ENCODE assay signal across 17 cellular contexts in the genomic region with DNA sequence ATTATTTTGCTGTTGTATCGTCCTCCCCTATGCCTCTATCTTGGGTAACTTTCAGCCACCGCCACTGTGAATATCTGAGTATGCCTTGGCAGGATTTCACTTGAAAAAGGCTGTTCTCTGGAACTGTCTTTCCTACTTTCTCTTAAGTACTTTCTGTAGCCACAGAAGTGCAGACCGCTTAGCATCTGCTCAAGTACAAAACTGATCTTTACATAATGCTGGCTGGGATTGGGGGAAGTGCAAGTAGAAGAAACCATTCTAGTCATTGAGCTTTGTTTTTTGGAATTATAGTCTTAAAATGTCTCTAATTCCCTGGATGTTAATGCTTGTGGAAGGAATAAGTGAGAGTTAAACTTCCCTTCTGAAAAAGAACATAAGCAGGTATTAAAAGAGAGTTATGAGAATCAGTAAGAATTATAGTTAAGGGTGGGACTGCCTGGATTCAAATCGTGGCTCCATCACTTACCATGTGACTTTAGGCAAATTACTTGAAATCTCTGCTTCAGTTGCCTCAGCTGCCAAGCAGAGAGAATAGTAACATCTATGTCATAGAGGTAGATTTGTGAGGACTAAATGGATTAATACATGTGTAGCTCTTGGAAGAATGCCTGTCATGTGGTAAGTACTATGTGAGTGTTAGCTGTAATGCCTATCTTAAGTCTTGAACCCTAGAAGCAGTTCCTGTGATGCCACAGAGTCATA.
A peak's percentile ranks its signal among the peaks of the same experiment; 100 is the strongest.
DNase-seq lines count a peak whose midpoint lies in the region; ATAC-seq and TF ChIP-seq lines count a peak whose summit lies in the region.
"Had no signal": no experiment of that assay in that cellular context is flagged by ENCODE, and none has a peak within 500 bp of the region (broad histone marks: within the 10 kb centered on the region; RNA-seq: fewer than 3 reads in every experiment).

No MANE protein-coding gene starts in this region.

- peaks cover 5% of the 10 kb centered on the region; the same call in 1 of the 2 replicates for H3K9me3 ChIP-seq in BLaER1
- H3K9me3 ChIP-seq in DND-41 (ENCODE audit: insufficient read depth, low read length, severe bottlenecking): no peaks in the 10 kb centered on the region
- no peaks in the 10 kb centered on the region for H3K9me3 ChIP-seq in OCI-LY1 (ENCODE audit: low read length)
- H3K9me3 ChIP-seq: lower lobe of right lung, mucosa of descending colon, thyroid gland had no signal

- H3K9ac ChIP-seq in BLaER1 (peak overlapping the region; percentile 76), DND-41 (ENCODE audit: low read depth, low read length) (peak overlapping the region; percentile 62), OCI-LY1 (ENCODE audit: low read length) (peak overlapping the region; percentile 50)
- H3K9ac ChIP-seq: parathyroid adenoma had no signal

- TF ChIP-seq CTCF in DND-41 (IDR thresholded peaks at IDR 0.05; ENCODE audit: borderline replicate concordance, extremely low read depth, low read length, poor library complexity, severe bottlenecking) (no peak), OCI-LY1 (IDR thresholded peaks at IDR 0.05; ENCODE audit: low read length) (no peak)

- no peaks in the 10 kb centered on the region for H3K79me2 ChIP-seq in DND-41 (ENCODE audit: insufficient read depth, low read length)
- no peaks in the 10 kb centered on the region for H3K79me2 ChIP-seq in OCI-LY1 (ENCODE audit: insufficient read depth, low read length)
- H3K79me2 ChIP-seq: parathyroid adenoma had no signal

- H4K20me1 ChIP-seq in BLaER1 (no peaks in the 10 kb centered on the region), DND-41 (ENCODE audit: insufficient read depth, low read length) (no peaks in the 10 kb centered on the region), OCI-LY1 (ENCODE audit: insufficient read depth, low read length) (no peaks in the 10 kb centered on the region)

- intact Hi-C loops in sciatic nerve (cut with DNase I): no loop called here

- H3K27me3 ChIP-seq in BLaER1 (no peaks in the 10 kb centered on the region), DND-41 (ENCODE audit: insufficient read depth, low read length, poor library complexity) (no peaks in the 10 kb centered on the region), OCI-LY1 (ENCODE audit: insufficient read depth, low read length) (no peaks in the 10 kb centered on the region)
- H3K27me3 ChIP-seq: thyroid gland had no signal

- H3K4me1 ChIP-seq in BLaER1 (peaks cover 69% of the 10 kb centered on the region), DND-41 (ENCODE audit: insufficient read depth, low read length) (peaks cover 57% of the 10 kb centered on the region), OCI-LY1 (ENCODE audit: insufficient read depth, low read length, severe bottlenecking) (peaks cover 59% of the 10 kb centered on the region)
- H3K4me1 ChIP-seq: lower lobe of right lung, parathyroid adenoma, thyroid gland had no signal

- H3K4me2 ChIP-seq in BLaER1 (peak overlapping the region; percentile 89), DND-41 (ENCODE audit: insufficient read depth, low read length) (peak overlapping the region; percentile 62), OCI-LY1 (ENCODE audit: low read length) (peak overlapping the region; percentile 85)

- H3K27ac ChIP-seq in BLaER1 (peak overlapping the region; percentile 96), DND-41 (ENCODE audit: low read length) (peak overlapping the region; percentile 96), OCI-LY1 (ENCODE audit: low read depth, low read length, poor library complexity, severe bottlenecking) (peak overlapping the region; percentile 99)
- H3K27ac ChIP-seq: lower lobe of right lung, parathyroid adenoma, thyroid gland had no signal

- no peaks in the 10 kb centered on the region for H3K36me3 ChIP-seq in BLaER1
- H3K36me3 ChIP-seq in DND-41 (ENCODE audit: insufficient read depth, low read length): no peaks in the 10 kb centered on the region
- H3K36me3 ChIP-seq in OCI-LY1 (ENCODE audit: insufficient read depth, low read length): no peaks in the 10 kb centered on the region
- H3K36me3 ChIP-seq: lower lobe of right lung, thyroid gland had no signal

- DNase-seq in DND-41 (peak; percentile 49), sciatic nerve (ENCODE audit: low spot score) (no peak), NCI-H345 treated with DMSO at 0.1 percent for 48 hours (lab: John Stamatoyannopoulos, UW; ENCODE audit: unreplicated experiment) (no peak)
- DNase-seq: activated CD8-positive, alpha-beta memory T cell treated with anti-CD3 and anti-CD28 coated beads, Interleukin-2, amount 10 ng/mL, durations not matched to agents 7 days and 5 days; H7; lower lobe of right lung; NCI-H446 treated with DMSO at 0.1 percent for 48 hours; nephron progenitor cell; stimulated activated CD4-positive, alpha-beta T cell treated with anti-CD3 and anti-CD28 coated beads, Interleukin-4, amount 100 ng/mL, for 4 hours; stimulated activated naive CD8-positive, alpha-beta T cell treated with anti-CD3 and anti-CD28 coated beads, Interleukin-15, Interleukin-2, amounts not matched to agents 100 U/mL and 50 U/mL, for 24 hours; thyroid gland had no signal

- ATAC-seq in DND-41 (ENCODE audit: insufficient read depth, low read depth): peak; percentile 41
- ATAC-seq in esophagus mucosa: peak; percentile 65
- no peak for ATAC-seq in HG02885 (IDR thresholded peaks at IDR 0.05; ENCODE audit: poor library complexity, unreplicated experiment)
- ATAC-seq in sciatic nerve: no peak
- ATAC-seq: activated CD8-positive, alpha-beta memory T cell treated with anti-CD3 and anti-CD28 coated beads, Interleukin-2, amount 10 ng/mL, durations not matched to agents 7 days and 5 days; stimulated activated naive CD8-positive, alpha-beta T cell treated with anti-CD3 and anti-CD28 coated beads, Interleukin-15, Interleukin-2, amounts not matched to agents 100 U/mL and 50 U/mL, for 24 hours had no signal

- H2AFZ ChIP-seq in DND-41 (ENCODE audit: low read depth, low read length) (peak overlapping the region; percentile 40; the same call in 1 of the 2 replicates), OCI-LY1 (ENCODE audit: low read length) (no peak overlapping the region)
- H2AFZ ChIP-seq: parathyroid adenoma had no signal

- H3K4me3 ChIP-seq in BLaER1 (peak overlapping the region; percentile 34), DND-41 (ENCODE audit: low read depth in 1 of 2, low read length in 2 of 2) (peak overlapping the region in 1 of 2 experiments; percentile 41; a peak in 2 of 4 replicates), OCI-LY1 (ENCODE audit: low read depth, low read length, poor library complexity, severe bottlenecking) (peak overlapping the region; percentile 43)
- H3K4me3 ChIP-seq: lower lobe of right lung, mucosa of descending colon, thyroid gland had no signal

- H3K9me2 ChIP-seq in OCI-LY1 (ENCODE audit: low read depth, low read length): no peaks in the 10 kb centered on the region

- H3F3A ChIP-seq in OCI-LY1 (ENCODE audit: insufficient read depth, low read length): no peaks in the 10 kb centered on the region

Comparison
In these comparisons a context has a peak if more than half of its experiments do, and no peak if none do; other contexts are left out.
1. ATAC-seq: peak in DND-41 (single experiment) and esophagus mucosa (single experiment); none in HG02885 (single experiment) and sciatic nerve (single experiment).
2. Peak in every context shown above with its lines, with median percentiles within 50 percentile points of each other: H3K27ac ChIP-seq, H3K4me2 ChIP-seq and H3K9ac ChIP-seq.